2 cellular contexts compared by ENCODE assay signal in the genomic region with DNA sequence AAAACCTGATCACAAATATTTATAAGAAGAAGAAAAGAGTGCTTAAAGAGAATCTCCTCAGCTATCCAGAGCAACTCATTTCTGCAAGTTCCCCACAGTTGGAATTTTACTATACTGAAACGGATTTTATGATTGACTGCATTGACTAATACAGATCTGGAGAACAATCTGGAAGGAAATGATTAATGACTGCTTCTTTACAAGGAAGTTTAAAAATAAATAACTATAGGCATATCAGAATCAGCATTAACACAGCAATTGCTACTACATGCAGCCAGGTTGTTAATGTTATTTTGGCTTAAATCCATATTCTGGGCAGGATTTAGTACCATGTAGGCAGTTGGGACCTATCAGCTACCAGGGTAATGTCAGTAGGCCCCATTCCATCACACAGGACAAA.
TF ChIP-seq lines count a peak whose summit lies in the region.

No MANE protein-coding gene starts in this region.

TF ChIP-seq in HEK293T, 16 proteins besides CTCF, POLR2A, EP300 and RAD21 (continued from another document):
- TF ChIP-seq, protein P1, sequence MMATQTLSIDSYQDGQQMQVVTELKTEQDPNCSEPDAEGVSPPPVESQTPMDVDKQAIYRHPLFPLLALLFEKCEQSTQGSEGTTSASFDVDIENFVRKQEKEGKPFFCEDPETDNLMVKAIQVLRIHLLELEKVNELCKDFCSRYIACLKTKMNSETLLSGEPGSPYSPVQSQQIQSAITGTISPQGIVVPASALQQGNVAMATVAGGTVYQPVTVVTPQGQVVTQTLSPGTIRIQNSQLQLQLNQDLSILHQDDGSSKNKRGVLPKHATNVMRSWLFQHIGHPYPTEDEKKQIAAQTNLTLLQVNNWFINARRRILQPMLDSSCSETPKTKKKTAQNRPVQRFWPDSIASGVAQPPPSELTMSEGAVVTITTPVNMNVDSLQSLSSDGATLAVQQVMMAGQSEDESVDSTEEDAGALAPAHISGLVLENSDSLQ (IDR thresholded peaks at IDR 0.05), result peak; percentile 25; the same call in 1 of the 2 replicates

TF ChIP-seq in SK-N-SH treated with all-trans-retinoic acid at 6 μM for 48 hours, 23 proteins besides CTCF, POLR2A, EP300 and RAD21:
- TF ChIP-seq, protein P2, sequence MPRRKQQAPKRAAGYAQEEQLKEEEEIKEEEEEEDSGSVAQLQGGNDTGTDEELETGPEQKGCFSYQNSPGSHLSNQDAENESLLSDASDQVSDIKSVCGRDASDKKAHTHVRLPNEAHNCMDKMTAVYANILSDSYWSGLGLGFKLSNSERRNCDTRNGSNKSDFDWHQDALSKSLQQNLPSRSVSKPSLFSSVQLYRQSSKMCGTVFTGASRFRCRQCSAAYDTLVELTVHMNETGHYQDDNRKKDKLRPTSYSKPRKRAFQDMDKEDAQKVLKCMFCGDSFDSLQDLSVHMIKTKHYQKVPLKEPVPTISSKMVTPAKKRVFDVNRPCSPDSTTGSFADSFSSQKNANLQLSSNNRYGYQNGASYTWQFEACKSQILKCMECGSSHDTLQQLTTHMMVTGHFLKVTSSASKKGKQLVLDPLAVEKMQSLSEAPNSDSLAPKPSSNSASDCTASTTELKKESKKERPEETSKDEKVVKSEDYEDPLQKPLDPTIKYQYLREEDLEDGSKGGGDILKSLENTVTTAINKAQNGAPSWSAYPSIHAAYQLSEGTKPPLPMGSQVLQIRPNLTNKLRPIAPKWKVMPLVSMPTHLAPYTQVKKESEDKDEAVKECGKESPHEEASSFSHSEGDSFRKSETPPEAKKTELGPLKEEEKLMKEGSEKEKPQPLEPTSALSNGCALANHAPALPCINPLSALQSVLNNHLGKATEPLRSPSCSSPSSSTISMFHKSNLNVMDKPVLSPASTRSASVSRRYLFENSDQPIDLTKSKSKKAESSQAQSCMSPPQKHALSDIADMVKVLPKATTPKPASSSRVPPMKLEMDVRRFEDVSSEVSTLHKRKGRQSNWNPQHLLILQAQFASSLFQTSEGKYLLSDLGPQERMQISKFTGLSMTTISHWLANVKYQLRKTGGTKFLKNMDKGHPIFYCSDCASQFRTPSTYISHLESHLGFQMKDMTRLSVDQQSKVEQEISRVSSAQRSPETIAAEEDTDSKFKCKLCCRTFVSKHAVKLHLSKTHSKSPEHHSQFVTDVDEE (CRISPR knock-in tag; IDR thresholded peaks at IDR 0.05), result no peak
- TF ChIP-seq ARNTL (CRISPR knock-in tag; IDR thresholded peaks at IDR 0.05; ENCODE audit: borderline replicate concordance, low read depth) (no peak), CSDC2 (CRISPR knock-in tag; IDR thresholded peaks at IDR 0.05) (no peak), PPARA (CRISPR knock-in tag; IDR thresholded peaks at IDR 0.05; ENCODE audit: borderline replicate concordance) (no peak), ZC3H10 (CRISPR knock-in tag; IDR thresholded peaks at IDR 0.05) (no peak), SNAI2 (CRISPR knock-in tag; IDR thresholded peaks at IDR 0.05) (no peak), ZNF8 (CRISPR knock-in tag; IDR thresholded peaks at IDR 0.05) (no peak), OSR1 (CRISPR knock-in tag; IDR thresholded peaks at IDR 0.05) (no peak), ZNF565 (CRISPR knock-in tag; conservative IDR thresholded peaks at IDR 0.05; ENCODE audit: low read depth) (no peak), ZNF70 (CRISPR knock-in tag; IDR thresholded peaks at IDR 0.05) (no peak), TCF4 (CRISPR knock-in tag; IDR thresholded peaks at IDR 0.05; ENCODE audit: borderline replicate concordance) (no peak), BACH2 (CRISPR knock-in tag; IDR thresholded peaks at IDR 0.05; ENCODE audit: borderline replicate concordance) (no peak)
- TF ChIP-seq, protein P3, sequence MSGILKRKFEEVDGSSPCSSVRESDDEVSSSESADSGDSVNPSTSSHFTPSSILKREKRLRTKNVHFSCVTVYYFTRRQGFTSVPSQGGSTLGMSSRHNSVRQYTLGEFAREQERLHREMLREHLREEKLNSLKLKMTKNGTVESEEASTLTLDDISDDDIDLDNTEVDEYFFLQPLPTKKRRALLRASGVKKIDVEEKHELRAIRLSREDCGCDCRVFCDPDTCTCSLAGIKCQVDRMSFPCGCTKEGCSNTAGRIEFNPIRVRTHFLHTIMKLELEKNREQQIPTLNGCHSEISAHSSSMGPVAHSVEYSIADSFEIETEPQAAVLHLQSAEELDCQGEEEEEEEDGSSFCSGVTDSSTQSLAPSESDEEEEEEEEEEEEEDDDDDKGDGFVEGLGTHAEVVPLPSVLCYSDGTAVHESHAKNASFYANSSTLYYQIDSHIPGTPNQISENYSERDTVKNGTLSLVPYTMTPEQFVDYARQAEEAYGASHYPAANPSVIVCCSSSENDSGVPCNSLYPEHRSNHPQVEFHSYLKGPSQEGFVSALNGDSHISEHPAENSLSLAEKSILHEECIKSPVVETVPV (CRISPR knock-in tag; IDR thresholded peaks at IDR 0.05), result no peak
- TF ChIP-seq, protein P4, sequence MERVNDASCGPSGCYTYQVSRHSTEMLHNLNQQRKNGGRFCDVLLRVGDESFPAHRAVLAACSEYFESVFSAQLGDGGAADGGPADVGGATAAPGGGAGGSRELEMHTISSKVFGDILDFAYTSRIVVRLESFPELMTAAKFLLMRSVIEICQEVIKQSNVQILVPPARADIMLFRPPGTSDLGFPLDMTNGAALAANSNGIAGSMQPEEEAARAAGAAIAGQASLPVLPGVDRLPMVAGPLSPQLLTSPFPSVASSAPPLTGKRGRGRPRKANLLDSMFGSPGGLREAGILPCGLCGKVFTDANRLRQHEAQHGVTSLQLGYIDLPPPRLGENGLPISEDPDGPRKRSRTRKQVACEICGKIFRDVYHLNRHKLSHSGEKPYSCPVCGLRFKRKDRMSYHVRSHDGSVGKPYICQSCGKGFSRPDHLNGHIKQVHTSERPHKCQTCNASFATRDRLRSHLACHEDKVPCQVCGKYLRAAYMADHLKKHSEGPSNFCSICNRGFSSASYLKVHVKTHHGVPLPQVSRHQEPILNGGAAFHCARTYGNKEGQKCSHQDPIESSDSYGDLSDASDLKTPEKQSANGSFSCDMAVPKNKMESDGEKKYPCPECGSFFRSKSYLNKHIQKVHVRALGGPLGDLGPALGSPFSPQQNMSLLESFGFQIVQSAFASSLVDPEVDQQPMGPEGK (CRISPR knock-in tag; IDR thresholded peaks at IDR 0.05; ENCODE audit: borderline replicate concordance), result no peak
